23 cellular contexts compared by ENCODE assay signal in genomic region chr13:79508224-79508961, GRCh38. TPM values are rescaled to one million over a fixed set of nuclear protein-coding genes. Genes with fewer than 3 reads are reported as not detected.
DNase-seq lines count a peak whose midpoint lies in the region; ATAC-seq and TF ChIP-seq lines count a peak whose summit lies in the region.
"Had no signal": no experiment of that assay in that cellular context is flagged by ENCODE, and none has a peak within 500 bp of the region (broad histone marks: within the 10 kb centered on the region; RNA-seq: fewer than 3 reads in every experiment).

No MANE protein-coding gene starts in this region.

- DNase-seq in activated naive CD4-positive, alpha-beta T cell treated with anti-CD3 and anti-CD28 coated beads for 36 hours = no peak
- DNase-seq in activated naive CD4-positive, alpha-beta T cell treated with anti-CD3 and anti-CD28 coated beads, Interleukin-2, amount 10 ng/mL, durations not matched to agents 7 days and 5 days = no peak
- DNase-seq in M059J (ENCODE audit: low read depth) (peak; percentile 66), epithelial cell of prostate (ENCODE audit: low read depth, low spot score) (no peak), vagina (ENCODE audit: extremely low spot score in 2 of 2) (no peak), left colon (no peak)
- DNase-seq: activated CD8-positive, alpha-beta memory T cell treated with anti-CD3 and anti-CD28 coated beads for 24 hours; activated naive CD4-positive, alpha-beta T cell treated with anti-CD3 and anti-CD28 coated beads, Interleukin-2, amount 50 U/mL, for 16 hours; effector CD8-positive, alpha-beta T cell; GOT3; hypothalamus; IMR-90; MM.1S; naive thymus-derived CD8-positive, alpha-beta T cell; NCI-H2029 treated with DMSO at 0.1 percent for 48 hours; NCI-H69; occipital lobe; psoas muscle; SJCRH30; stimulated activated naive CD8-positive, alpha-beta T cell treated with anti-CD3 and anti-CD28 coated beads, Interleukin-15, Interleukin-2, amounts not matched to agents 100 U/mL and 50 U/mL, for 24 hours; T-helper 1 cell had no signal

- H3K27ac Mint-ChIP-seq in activated naive CD4-positive, alpha-beta T cell treated with anti-CD3 and anti-CD28 coated beads for 36 hours = peak overlapping the region; percentile 31
- H3K27ac Mint-ChIP-seq in activated naive CD4-positive, alpha-beta T cell treated with anti-CD3 and anti-CD28 coated beads, Interleukin-2, amount 10 ng/mL, durations not matched to agents 7 days and 5 days = no peak overlapping the region

- no peak for TF ChIP-seq CTCF in vagina (IDR thresholded peaks at IDR 0.05)

- no peaks in the 10 kb centered on the region for H3K27me3 ChIP-seq in vagina
- H3K27me3 ChIP-seq: SJCRH30 had no signal

- no peaks in the 10 kb centered on the region for H3K9me3 ChIP-seq in vagina
- H3K9me3 ChIP-seq: psoas muscle, SJCRH30 had no signal

- CTCF ChIA-PET in activated naive CD4-positive, alpha-beta T cell treated with anti-CD3 and anti-CD28 coated beads for 36 hours (lab: Charles Lee) = no interaction called here
- CTCF ChIA-PET in activated naive CD4-positive, alpha-beta T cell treated with anti-CD3 and anti-CD28 coated beads, Interleukin-2, amount 10 ng/mL, durations not matched to agents 7 days and 5 days (lab: Charles Lee) = no interaction called here

- no peak overlapping the region for H3K4me3 Mint-ChIP-seq in activated naive CD4-positive, alpha-beta T cell treated with anti-CD3 and anti-CD28 coated beads for 36 hours
- H3K4me3 Mint-ChIP-seq in activated naive CD4-positive, alpha-beta T cell treated with anti-CD3 and anti-CD28 coated beads, Interleukin-2, amount 10 ng/mL, durations not matched to agents 7 days and 5 days = no peak overlapping the region
- H3K4me3 Mint-ChIP-seq: naive thymus-derived CD8-positive, alpha-beta T cell had no signal

- H3K36me3 ChIP-seq in vagina = no peaks in the 10 kb centered on the region
- H3K36me3 ChIP-seq: SJCRH30 had no signal

- H3K27ac ChIP-seq in epithelial cell of prostate (peak overlapping the region; percentile 17), vagina (peak overlapping the region; percentile 9)
- H3K27ac ChIP-seq: psoas muscle, SJCRH30 had no signal

- H3K36me3 Mint-ChIP-seq in activated naive CD4-positive, alpha-beta T cell treated with anti-CD3 and anti-CD28 coated beads for 36 hours (ENCODE audit: low read depth) = peaks cover 5% of the 10 kb centered on the region
- peaks cover 8% of the 10 kb centered on the region for H3K36me3 Mint-ChIP-seq in activated naive CD4-positive, alpha-beta T cell treated with anti-CD3 and anti-CD28 coated beads, Interleukin-2, amount 10 ng/mL, durations not matched to agents 7 days and 5 days

- no peak for TF ChIP-seq POLR2A in vagina (IDR thresholded peaks at IDR 0.05)

- H3K27me3 Mint-ChIP-seq in activated naive CD4-positive, alpha-beta T cell treated with anti-CD3 and anti-CD28 coated beads for 36 hours (ENCODE audit: low read depth) = no peaks in the 10 kb centered on the region
- H3K27me3 Mint-ChIP-seq in activated naive CD4-positive, alpha-beta T cell treated with anti-CD3 and anti-CD28 coated beads, Interleukin-2, amount 10 ng/mL, durations not matched to agents 7 days and 5 days = no peaks in the 10 kb centered on the region
- H3K27me3 Mint-ChIP-seq: naive thymus-derived CD8-positive, alpha-beta T cell had no signal

- H3K4me1 Mint-ChIP-seq in activated naive CD4-positive, alpha-beta T cell treated with anti-CD3 and anti-CD28 coated beads for 36 hours (ENCODE audit: low read depth) = peaks cover 67% of the 10 kb centered on the region
- peaks cover 19% of the 10 kb centered on the region for H3K4me1 Mint-ChIP-seq in activated naive CD4-positive, alpha-beta T cell treated with anti-CD3 and anti-CD28 coated beads, Interleukin-2, amount 10 ng/mL, durations not matched to agents 7 days and 5 days

- H3K4me3 ChIP-seq in vagina = no peak overlapping the region
- H3K4me3 ChIP-seq: psoas muscle, SJCRH30 had no signal

- ATAC-seq in GM21390 (IDR thresholded peaks at IDR 0.05; ENCODE audit: unreplicated experiment) (no peak), left colon (no peak)
- ATAC-seq: activated CD4-positive, CD25-positive, alpha-beta regulatory T cell treated with anti-CD3 and anti-CD28 coated beads, Interleukin-2, amount 50 U/mL, for 24 hours; naive thymus-derived CD8-positive, alpha-beta T cell; stimulated activated naive CD8-positive, alpha-beta T cell treated with anti-CD3 and anti-CD28 coated beads, Interleukin-15, Interleukin-2, amounts not matched to agents 100 U/mL and 50 U/mL, for 24 hours had no signal

- H3K4me1 ChIP-seq in vagina = peaks cover 13% of the 10 kb centered on the region
- H3K4me1 ChIP-seq: SJCRH30 had no signal

- intact Hi-C loops in activated naive CD4-positive, alpha-beta T cell treated with anti-CD3 and anti-CD28 coated beads for 36 hours (cut with micrococcal nuclease) = no loop called here
- intact Hi-C loops in vagina (cut with DNase I) = no loop called here
- intact Hi-C loops in left colon (cut with DNase I, micrococcal nuclease) = no loop called here

- H3K9me3 Mint-ChIP-seq in activated naive CD4-positive, alpha-beta T cell treated with anti-CD3 and anti-CD28 coated beads for 36 hours = no peaks in the 10 kb centered on the region
- H3K9me3 Mint-ChIP-seq in activated naive CD4-positive, alpha-beta T cell treated with anti-CD3 and anti-CD28 coated beads, Interleukin-2, amount 10 ng/mL, durations not matched to agents 7 days and 5 days = no peaks in the 10 kb centered on the region

RNA-seq across cellular contexts. Expression of gene NDFIP2, which starts 27.4 kb away (rescaled TPM):
- 10 to 100 TPM; 89.5 to 90.8 TPM for total RNA-seq in activated naive CD4-positive, alpha-beta T cell treated with anti-CD3 and anti-CD28 coated beads for 36 hours
- total RNA-seq in M059J (2014; rRNA removed; shearing (Covaris generic)) = 21.7 and 36.8 TPM in 2 replicates
- total RNA-seq in vagina (26.8 TPM), left colon (100 to 1,000 TPM; 117 to 129 TPM)
